Comparison of ENCODE assay signal across 18 cellular contexts in genomic region chr19:17834350-17835181, GRCh38. TPM values are rescaled to one million over a fixed set of nuclear protein-coding genes. Genes with fewer than 3 reads are reported as not detected.
A peak's percentile ranks its signal among the peaks of the same experiment; 100 is the strongest.
DNase-seq lines count a peak whose midpoint lies in the region; ATAC-seq and TF ChIP-seq lines count a peak whose summit lies in the region.
"Had no signal": no experiment of that assay in that cellular context is flagged by ENCODE, and none has a peak within 500 bp of the region (broad histone marks: within the 10 kb centered on the region; RNA-seq: fewer than 3 reads in every experiment).

No MANE protein-coding gene starts in this region.

- no peak overlapping the region for H3K4me2 ChIP-seq in mammary epithelial cell (ENCODE audit: insufficient read depth, low read depth, low read length)
- H3K4me2 ChIP-seq in HCT116 (ENCODE audit: low read length), result no peak overlapping the region
- H3K4me2 ChIP-seq: BLaER1 treated with 17β-estradiol and CSF1 and Interleukin-3, amounts not matched to agents 10 nM and 100 nM had no signal

- H2AFZ ChIP-seq in mammary epithelial cell (ENCODE audit: low read depth, low read length) (no peak overlapping the region), HCT116 (ENCODE audit: low read depth, low read length, poor library complexity, severe bottlenecking) (no peak overlapping the region)
- H2AFZ ChIP-seq: parathyroid adenoma had no signal

- TF ChIP-seq CTCF in MCF 10A (IDR thresholded peaks at IDR 0.05; ENCODE audit: unreplicated experiment) (peak; percentile 6), mammary epithelial cell (conservative IDR thresholded peaks at IDR 0.05 in 1 of 2, IDR thresholded peaks at IDR 0.05 in 1 of 2; ENCODE audit: extremely low read depth in 1 of 2, insufficient read depth in 1 of 2, low read depth in 1 of 2, low read length in 2 of 2) (peak in 1 of 2 donors; percentile 6), HCT116 (IDR thresholded peaks at IDR 0.05 in 2 of 3, conservative IDR thresholded peaks at IDR 0.05 in 1 of 3; ENCODE audit: borderline replicate concordance in 1 of 3, insufficient read depth in 1 of 3, low read depth in 2 of 3, low read length in 2 of 3) (peak in 2 of 3 experiments; percentile 26 to 35; a peak in 3 of 6 replicates), choroid plexus epithelial cell (conservative IDR thresholded peaks at IDR 0.05; ENCODE audit: low read depth, low read length) (peak; percentile 30), type B pancreatic cell (conservative IDR thresholded peaks at IDR 0.05) (peak; percentile 60)

- H3K9me2 ChIP-seq in HCT116 (ENCODE audit: insufficient read depth), result no peaks in the 10 kb centered on the region

- H3K9me3 Mint-ChIP-seq in MCF 10A (ENCODE audit: unreplicated experiment), result no peaks in the 10 kb centered on the region
- no peaks in the 10 kb centered on the region for H3K9me3 Mint-ChIP-seq in type B pancreatic cell
- H3K9me3 Mint-ChIP-seq: central memory CD8-positive, alpha-beta T cell had no signal

- H3K36me3 Mint-ChIP-seq in MCF 10A (ENCODE audit: insufficient read depth, unreplicated experiment) (no peaks in the 10 kb centered on the region), type B pancreatic cell (no peaks in the 10 kb centered on the region)

- intact Hi-C loops in MCF 10A (cut with micrococcal nuclease), result no loop called here
- intact Hi-C loops in mammary epithelial cell (cut with micrococcal nuclease), result no loop called here
- intact Hi-C loops in HCT116 (cut with micrococcal nuclease), result no loop called here

- CTCF ChIA-PET in MCF 10A (lab: Yijun Ruan, JAX), result interaction anchor here (0.7 to 1.4 kb wide), 2 partner anchors 11 to 60 kb away, joined by 3 to 5 read pairs; no protein-coding TSS in a partner anchor
- CTCF ChIA-PET in mammary epithelial cell (lab: Charles Lee; ENCODE audit: low non-redundant PET), result no interaction called here
- CTCF ChIA-PET in HCT116 (lab: Charles Lee), result no interaction called here

- in situ Hi-C loops in mammary epithelial cell (cut with MboI; ENCODE audit: low sequenced_read_pairs in 2 of 2), result no loop called here

- dilution Hi-C loops in mammary epithelial cell (cut with HindIII; ENCODE audit: low sequenced_read_pairs), result no loop called here

- no peak for TF ChIP-seq RAD21 in HCT116 (IDR thresholded peaks at IDR 0.05; ENCODE audit: low read depth)

- no peaks in the 10 kb centered on the region for H3K79me2 ChIP-seq in mammary epithelial cell (ENCODE audit: insufficient read depth, low read length)
- no peaks in the 10 kb centered on the region for H3K79me2 ChIP-seq in HCT116 (ENCODE audit: insufficient read depth, low read length)
- H3K79me2 ChIP-seq: parathyroid adenoma had no signal

- H3K4me3 Mint-ChIP-seq in MCF 10A (ENCODE audit: unreplicated experiment), result no peak overlapping the region
- no peak overlapping the region for H3K4me3 Mint-ChIP-seq in type B pancreatic cell
- H3K4me3 Mint-ChIP-seq: central memory CD8-positive, alpha-beta T cell had no signal

- H3K4me1 Mint-ChIP-seq in MCF 10A (ENCODE audit: insufficient read depth, unreplicated experiment) (no peaks in the 10 kb centered on the region), type B pancreatic cell (ENCODE audit: unreplicated experiment) (peaks cover 10% of the 10 kb centered on the region)

- H3K9ac ChIP-seq in mammary epithelial cell (ENCODE audit: insufficient read depth, low read length) (no peak overlapping the region), HCT116 (ENCODE audit: low read length) (no peak overlapping the region)
- H3K9ac ChIP-seq: BLaER1 treated with 17β-estradiol and CSF1 and Interleukin-3, amounts not matched to agents 10 nM and 100 nM; parathyroid adenoma had no signal

- H3K27me3 ChIP-seq in mammary epithelial cell (ENCODE audit: insufficient read depth, low read length) (no peaks in the 10 kb centered on the region), HCT116 (ENCODE audit: insufficient read depth, low read length) (no peaks in the 10 kb centered on the region)
- H3K27me3 ChIP-seq: BLaER1 treated with 17β-estradiol and CSF1 and Interleukin-3, amounts not matched to agents 10 nM and 100 nM had no signal

- 89% methylated on average over 12 of the region's 27 CpGs for WGBS in mammary epithelial cell (ENCODE audit: low coverage, missing lambda C conversion rate)

- no TSS peak for BruUV-seq in MCF 10A (replicated peaks; lab: Mats Ljungman, UMichigan)
- no TSS peak for BruUV-seq in mammary epithelial cell (replicated peaks; lab: Mats Ljungman, UMichigan)
- no TSS peak for BruUV-seq in HCT116 (replicated peaks; lab: Mats Ljungman, UMichigan)

- no peak overlapping the region for H3K4me3 ChIP-seq in mammary epithelial cell (replicated peaks in 1 of 3; ENCODE audit: insufficient read depth in 1 of 3, low read depth in 2 of 3, low read length in 3 of 3)
- no peak overlapping the region for H3K4me3 ChIP-seq in HCT116 (replicated peaks in 1 of 2; ENCODE audit: low read depth in 1 of 2, low read length in 2 of 2)
- no peak overlapping the region for H3K4me3 ChIP-seq in choroid plexus epithelial cell (ENCODE audit: low read depth, low read length)
- H3K4me3 ChIP-seq: BLaER1 treated with 17β-estradiol and CSF1 and Interleukin-3, amounts not matched to agents 10 nM and 100 nM had no signal

- no peaks in the 10 kb centered on the region for H3K27me3 Mint-ChIP-seq in MCF 10A (ENCODE audit: insufficient read depth, unreplicated experiment)
- H3K27me3 Mint-ChIP-seq in type B pancreatic cell, result peaks cover 36% of the 10 kb centered on the region
- H3K27me3 Mint-ChIP-seq: central memory CD8-positive, alpha-beta T cell had no signal

- no peak overlapping the region for H3K27ac Mint-ChIP-seq in MCF 10A (ENCODE audit: low read depth, unreplicated experiment)
- no peak overlapping the region for H3K27ac Mint-ChIP-seq in type B pancreatic cell

- no peaks in the 10 kb centered on the region for H3K4me1 ChIP-seq in mammary epithelial cell (ENCODE audit: insufficient read depth, low read length)
- H3K4me1 ChIP-seq in HCT116 (ENCODE audit: control insufficient read depth in 1 of 2, insufficient read depth in 2 of 2, low read length in 2 of 2), result peaks cover 12 to 33% of the 10 kb centered on the region in 2 experiments
- H3K4me1 ChIP-seq: parathyroid adenoma had no signal

- DNase-seq in MCF 10A (ENCODE audit: unreplicated experiment), result no peak
- no peak for DNase-seq in mammary epithelial cell
- no peak for DNase-seq in HCT116 (ENCODE audit: low read depth, low spot score)
- DNase-seq in choroid plexus epithelial cell (ENCODE audit: low read depth), result no peak
- no peak for DNase-seq in type B pancreatic cell (ENCODE audit: extremely low spot score, unreplicated experiment)
- DNase-seq in caudate nucleus (lab: John Stamatoyannopoulos, UW), result no peak
- DNase-seq in T1000 (lab: John Stamatoyannopoulos, UW), result no peak
- DNase-seq in HPDE6-E6E7 (ENCODE audit: extremely low spot score), result no peak
- DNase-seq: midbrain; NCI-H2171; SIG-M5; stimulated activated CD4-positive, alpha-beta T cell treated with anti-CD3 and anti-CD28 coated beads, Interleukin-12 subunit alpha, Interleukin-12 subunit beta, amount 100 ng/mL, for 4 hours had no signal

- POLR2A ChIA-PET in MCF 10A (lab: Yijun Ruan, JAX) (interaction anchor here (1.2 kb wide), 1 partner anchor 21 kb away, joined by 3 read pairs; no protein-coding TSS in a partner anchor), HCT116 (lab: Charles Lee) (no interaction called here)

- ATAC-seq in HCT116, result no peak

- H3K27ac ChIP-seq in mammary epithelial cell (ENCODE audit: insufficient read depth, low read depth, low read length) (no peak overlapping the region), HCT116 (ENCODE audit: low read depth, low read length) (no peak overlapping the region), caudate nucleus (ENCODE audit: low read depth, low read length) (no peak overlapping the region)
- H3K27ac ChIP-seq: BLaER1 treated with 17β-estradiol and CSF1 and Interleukin-3, amounts not matched to agents 10 nM and 100 nM; epithelial cell of prostate; parathyroid adenoma had no signal

- RAD21 ChIA-PET in HCT116 (lab: Charles Lee; ENCODE audit: low non-redundant PET in 1 of 2, low total read pairs in 2 of 2, uncharacterized antibody in 2 of 2, unreplicated experiment in 2 of 2), result no interaction called here

- H3K36me3 ChIP-seq in mammary epithelial cell (ENCODE audit: insufficient read depth, low read length) (no peaks in the 10 kb centered on the region), HCT116 (ENCODE audit: control insufficient read depth in 1 of 2, insufficient read depth in 2 of 2, low read length in 2 of 2) (no peaks in the 10 kb centered on the region)

- no peaks in the 10 kb centered on the region for H3K9me3 ChIP-seq in mammary epithelial cell (replicated peaks; ENCODE audit: insufficient read depth, low read length)
- H3K9me3 ChIP-seq in HCT116 (ENCODE audit: control insufficient read depth in 1 of 2, insufficient read depth in 1 of 2, low read depth in 1 of 2, low read length in 2 of 2), result no peaks in the 10 kb centered on the region

- H4K20me1 ChIP-seq in mammary epithelial cell (ENCODE audit: insufficient read depth, low read length) (no peaks in the 10 kb centered on the region), HCT116 (ENCODE audit: insufficient read depth) (no peaks in the 10 kb centered on the region)

- TF ChIP-seq POLR2A in HCT116 (IDR thresholded peaks at IDR 0.05; ENCODE audit: borderline replicate concordance, extremely low read depth, insufficient read depth, insufficient read length), result no peak

RNA-seq across cellular contexts. Expression of gene JAK3, which starts 13.2 kb away (rescaled TPM):
- total RNA-seq in MCF 10A (2022) (not detected in 2 replicates), mammary epithelial cell (1 to 10 TPM in 1 of 2 donors, under 1 TPM in 1; 0.31 to 8.2 TPM), HCT116 (2021; ENCODE audit: unreplicated experiment) (5.7 TPM), type B pancreatic cell (ENCODE audit: low replicate concordance) (1.4 and 4.3 TPM in 2 replicates)
- 0.15 TPM for polyA plus RNA-seq in mammary epithelial cell
- polyA minus RNA-seq in mammary epithelial cell, result 0.98 TPM
- polyA plus RNA-seq in HCT116 (2012), result 3.7 and 3.8 TPM in 2 replicates

RNA-seq across cellular contexts. Expression of gene INSL3, which starts 13.2 kb away (rescaled TPM):
- total RNA-seq in MCF 10A (2022) (not detected in 2 replicates), mammary epithelial cell (not detected), HCT116 (2021; ENCODE audit: unreplicated experiment) (0.96 TPM), type B pancreatic cell (ENCODE audit: low replicate concordance) (not detected in 2 replicates)
- polyA plus RNA-seq in mammary epithelial cell, result not detected
- not detected for polyA minus RNA-seq in mammary epithelial cell
- 0.98 and 1.7 TPM in 2 replicates for polyA plus RNA-seq in HCT116 (2012)
- total RNA-seq: subcutaneous adipose tissue had no signal
- polyA plus RNA-seq: keratinocyte had no signal

RNA-seq across cellular contexts. Expression of gene RPL18A, which starts 25.1 kb away (rescaled TPM):
- total RNA-seq in MCF 10A (2022), result 3,250 and 3,372 TPM in 2 replicates
- total RNA-seq in mammary epithelial cell, result 1,000 to 10,000 TPM; 1,272 to 2,030 TPM
- 1,907 TPM for polyA plus RNA-seq in mammary epithelial cell
- 452 TPM for polyA minus RNA-seq in mammary epithelial cell
- 3,525 TPM for total RNA-seq in HCT116 (2021; ENCODE audit: unreplicated experiment)
- 5,441 and 5,557 TPM in 2 replicates for polyA plus RNA-seq in HCT116 (2012)
- 2,506 and 2,537 TPM in 2 replicates for total RNA-seq in type B pancreatic cell (ENCODE audit: low replicate concordance)

RNA-seq across cellular contexts. Expression of gene SLC5A5, which starts 37.2 kb away (rescaled TPM):
- total RNA-seq in MCF 10A (2022), result not detected in 2 replicates
- total RNA-seq in mammary epithelial cell, result not detected
- not detected for polyA plus RNA-seq in mammary epithelial cell
- polyA minus RNA-seq in mammary epithelial cell, result not detected
- total RNA-seq in HCT116 (2021; ENCODE audit: unreplicated experiment), result 0.59 TPM
- polyA plus RNA-seq in HCT116 (2012), result 0.32 and 0.34 TPM in 2 replicates
- 0.75 and 2.3 TPM in 2 replicates for total RNA-seq in type B pancreatic cell (ENCODE audit: low replicate concordance)
- total RNA-seq: subcutaneous adipose tissue had no signal
- polyA plus RNA-seq: keratinocyte had no signal

RNA-seq across cellular contexts. Expression of gene B3GNT3, which starts 39.6 kb away (rescaled TPM):
- total RNA-seq in MCF 10A (2022) (0.40 and 0.49 TPM in 2 replicates), mammary epithelial cell (10 to 100 TPM in 1 of 2 donors, 1 to 10 TPM in 1; 2.3 to 18.6 TPM), HCT116 (2021; ENCODE audit: unreplicated experiment) (22.2 TPM), type B pancreatic cell (ENCODE audit: low replicate concordance) (12.3 and 22.6 TPM in 2 replicates)
- polyA plus RNA-seq in mammary epithelial cell, result 7.5 TPM
- 11.2 TPM for polyA minus RNA-seq in mammary epithelial cell
- 30.3 and 34.5 TPM in 2 replicates for polyA plus RNA-seq in HCT116 (2012)
